In genomic region chr15:86273309-86273708, GRCh38 we compare ENCODE assay signal across 9 cellular contexts.
"Had no signal": no experiment of that assay in that cellular context is flagged by ENCODE, and none has a peak within 500 bp of the region (broad histone marks: within the 10 kb centered on the region; RNA-seq: fewer than 3 reads in every experiment).

No MANE protein-coding gene starts in this region.

- H3K4me3 ChIP-seq: GM23338 had no signal

- FAIRE-seq: H1, H54, HTR-8/SVneo had no signal

- DNase-seq: H9, HCEC 1CT, IMR-90, KBM-7 had no signal

- H3K4me2 ChIP-seq: GM23338, KMS-11 had no signal

- H3K27ac Mint-ChIP-seq: GM23338, H9 had no signal

- H3K9me3 Mint-ChIP-seq: GM23338, H9 had no signal

- H3K4me3 Mint-ChIP-seq: GM23338, H9 had no signal

- ATAC-seq: GM23338 had no signal

- H3K27ac ChIP-seq: KMS-11 had no signal
